In the genomic region with DNA sequence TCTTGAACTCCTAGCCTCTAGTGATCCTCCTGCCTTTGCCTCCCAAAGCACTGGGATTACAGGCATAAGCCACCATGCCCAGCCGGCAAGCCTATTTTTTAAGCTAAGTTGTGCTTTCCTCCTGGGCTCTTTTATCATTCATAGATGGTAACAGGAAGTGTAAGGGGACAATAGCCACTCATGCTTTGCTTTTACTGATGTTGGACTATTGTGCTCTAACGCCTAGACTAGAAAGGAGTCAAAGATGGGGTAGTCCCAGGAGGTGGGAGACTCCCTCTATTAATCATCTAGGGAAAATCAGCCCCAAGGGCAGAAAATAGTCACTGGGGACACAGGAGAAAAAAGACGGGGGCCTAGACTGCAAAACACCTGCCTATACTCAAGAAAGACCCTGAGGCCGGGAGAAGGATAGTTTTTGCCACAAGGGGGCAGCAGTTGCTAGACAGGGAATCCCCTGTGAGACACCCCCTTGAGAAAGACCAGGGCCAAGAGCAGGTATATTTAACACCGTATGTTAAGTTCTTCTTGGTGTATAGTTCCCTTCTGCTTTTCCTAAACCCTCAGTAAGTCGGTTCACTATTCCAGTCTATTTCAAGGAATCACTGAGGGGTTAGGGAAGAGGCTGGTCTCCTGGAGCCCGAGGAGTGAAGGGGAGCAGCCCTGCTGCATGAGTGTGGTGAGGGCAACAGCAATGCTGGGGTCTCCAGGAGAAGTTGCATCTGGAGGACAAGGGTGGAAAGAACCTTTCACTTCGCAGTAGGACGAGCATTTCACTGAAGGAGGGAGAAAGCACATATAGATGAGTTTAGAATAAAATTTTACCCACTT, we compare ENCODE assay signal across 8 cellular contexts. TPM values are rescaled to one million over a fixed set of nuclear protein-coding genes. Genes with fewer than 3 reads are reported as not detected.
A peak's percentile ranks its signal among the peaks of the same experiment; 100 is the strongest.
DNase-seq lines count a peak whose midpoint lies in the region; ATAC-seq, FAIRE-seq and TF ChIP-seq lines count a peak whose summit lies in the region.

No MANE protein-coding gene starts in this region.

- TF ChIP-seq POLR2A in esophagus muscularis mucosa (IDR thresholded peaks at IDR 0.05; ENCODE audit: low read depth), result no peak

- H3K9me3 Mint-ChIP-seq in CD4-positive, alpha-beta T cell, result no peaks in the 10 kb centered on the region
- H3K9me3 Mint-ChIP-seq in osteocyte (ENCODE audit: unreplicated experiment), result no peaks in the 10 kb centered on the region

- peak; percentile 43 to 63 (median 54) for DNase-seq in CD4-positive, alpha-beta T cell
- DNase-seq in NOMO-1 treated with DMSO at 0.1 percent for 48 hours (lab: John Stamatoyannopoulos, UW; ENCODE audit: unreplicated experiment) (peak; percentile 47), esophagus muscularis mucosa (ENCODE audit: extremely low spot score) (no peak), osteocyte (ENCODE audit: extremely low spot score, unreplicated experiment) (no peak), urothelium cell line (ENCODE audit: low spot score) (peak; percentile 54)
- peak; percentile 52 to 58 for DNase-seq in activated CD8-positive, alpha-beta memory T cell treated with anti-CD3 and anti-CD28 coated beads for 1 hour (ENCODE audit: extremely low read depth in 1 of 2, low read depth in 1 of 2)

- no peaks in the 10 kb centered on the region for H3K9me3 ChIP-seq in CD4-positive, alpha-beta T cell (ENCODE audit: control insufficient read depth, low read length)
- no peaks in the 10 kb centered on the region for H3K9me3 ChIP-seq in esophagus muscularis mucosa

- no peaks in the 10 kb centered on the region for H3K36me3 Mint-ChIP-seq in CD4-positive, alpha-beta T cell (ENCODE audit: low read depth)
- H3K36me3 Mint-ChIP-seq in osteocyte (ENCODE audit: unreplicated experiment), result peaks cover 2% of the 10 kb centered on the region

- H3K27ac Mint-ChIP-seq in CD4-positive, alpha-beta T cell, result no peak overlapping the region
- H3K27ac Mint-ChIP-seq in osteocyte (ENCODE audit: unreplicated experiment), result no peak overlapping the region

- H3K27ac ChIP-seq in CD4-positive, alpha-beta T cell (ENCODE audit: low read depth, low read length), result no peak overlapping the region
- no peak overlapping the region for H3K27ac ChIP-seq in esophagus muscularis mucosa (replicated peaks in 1 of 4)

- ATAC-seq in CD4-positive, alpha-beta T cell (ENCODE audit: poor library complexity), result peak; percentile 35
- ATAC-seq in GM21390 (IDR thresholded peaks at IDR 0.05; ENCODE audit: unreplicated experiment) (peak; percentile 57), HG03175 (IDR thresholded peaks at IDR 0.05; ENCODE audit: unreplicated experiment) (no peak)

- FAIRE-seq in urothelium cell line (lab: Jason Lieb, UNC), result no peak

- no peaks in the 10 kb centered on the region for H3K36me3 ChIP-seq in esophagus muscularis mucosa

- CTCF ChIA-PET in CD4-positive, alpha-beta T cell (lab: Charles Lee), result no interaction called here

- no peak overlapping the region for H3K4me3 Mint-ChIP-seq in CD4-positive, alpha-beta T cell
- no peak overlapping the region for H3K4me3 Mint-ChIP-seq in osteocyte (ENCODE audit: unreplicated experiment)

- WGBS in esophagus muscularis mucosa, result 48% methylated on average over 9 of the region's 9 CpGs

- TF ChIP-seq CTCF in CD4-positive, alpha-beta T cell (IDR thresholded peaks at IDR 0.05), result peak; percentile 70
- TF ChIP-seq CTCF in esophagus muscularis mucosa (IDR thresholded peaks at IDR 0.05) (peak; percentile 47 to 73 (median 54)), osteocyte (IDR thresholded peaks at IDR 0.05) (peak; percentile 61)

- no peaks in the 10 kb centered on the region for H3K4me1 ChIP-seq in esophagus muscularis mucosa

- H3K4me3 ChIP-seq in esophagus muscularis mucosa, result no peak overlapping the region

- intact Hi-C loops in CD4-positive, alpha-beta T cell (cut with DNase I, micrococcal nuclease), result loop anchor here in 1 of 2 experiments (5.0 kb wide), 1 partner anchor 88 kb away; no protein-coding TSS in a partner anchor
- intact Hi-C loops in esophagus muscularis mucosa (cut with DNase I), result no loop called here

- H3K27me3 Mint-ChIP-seq in CD4-positive, alpha-beta T cell, result peaks cover 6% of the 10 kb centered on the region
- peaks cover 66% of the 10 kb centered on the region for H3K27me3 Mint-ChIP-seq in osteocyte (ENCODE audit: unreplicated experiment)

- no peaks in the 10 kb centered on the region for H3K27me3 ChIP-seq in CD4-positive, alpha-beta T cell (ENCODE audit: control insufficient read depth, insufficient read depth, low read length)
- H3K27me3 ChIP-seq in esophagus muscularis mucosa, result peaks cover 0 to 5% (median 0%) of the 10 kb centered on the region in 4 donors

- POLR2A ChIA-PET in CD4-positive, alpha-beta T cell (lab: Charles Lee), result no interaction called here

- no peak for TF ChIP-seq EP300 in esophagus muscularis mucosa (IDR thresholded peaks at IDR 0.05)

- H3K4me1 Mint-ChIP-seq in CD4-positive, alpha-beta T cell (ENCODE audit: low read depth), result peaks cover 33% of the 10 kb centered on the region
- H3K4me1 Mint-ChIP-seq in osteocyte (ENCODE audit: unreplicated experiment), result no peaks in the 10 kb centered on the region

RNA-seq across cellular contexts. Expression of gene CXCR1, which starts 2.1 kb away (rescaled TPM):
- total RNA-seq in CD4-positive, alpha-beta T cell, result under 1 TPM in 1 of 2 experiments, not detected in 1; 0.08 TPM
- 1 to 10 TPM in 1 of 4 donors, under 1 TPM in 1, not detected in 2; 0.13 to 4.0 TPM for total RNA-seq in esophagus muscularis mucosa
- total RNA-seq in osteocyte, result not detected in 2 replicates

RNA-seq across cellular contexts. Expression of gene CXCR2, which starts 43.0 kb away (rescaled TPM):
- not detected for total RNA-seq in CD4-positive, alpha-beta T cell
- total RNA-seq in esophagus muscularis mucosa (1 to 10 TPM in 1 of 4 donors, under 1 TPM in 2, not detected in 1; 0.11 to 2.8 (median 0.42) TPM), osteocyte (not detected in 2 replicates)

RNA-seq across cellular contexts. Expression of gene ARPC2, which starts 48.1 kb away (rescaled TPM):
- total RNA-seq in CD4-positive, alpha-beta T cell, result 100 to 1,000 TPM; 448 to 452 TPM
- total RNA-seq in esophagus muscularis mucosa (100 to 1,000 TPM; 257 to 300 (median 270) TPM), osteocyte (265 and 284 TPM in 2 replicates)

Comparison
In these comparisons a context has a peak if more than half of its experiments do, and no peak if none do; other contexts are left out.
1. DNase-seq: peak in CD4-positive, alpha-beta T cell (10 of 10), NOMO-1 treated with DMSO at 0.1 percent for 48 hours (single experiment), activated CD8-positive, alpha-beta memory T cell treated with anti-CD3 and anti-CD28 coated beads for 1 hour (2 of 2) and urothelium cell line (single experiment); none in esophagus muscularis mucosa (single experiment) and osteocyte (single experiment).
2. Peak in every context shown above with its lines, with median percentiles within 50 percentile points of each other: CTCF ChIP-seq.